Comparison of ENCODE assay signal across 30 cellular contexts in the genomic region with DNA sequence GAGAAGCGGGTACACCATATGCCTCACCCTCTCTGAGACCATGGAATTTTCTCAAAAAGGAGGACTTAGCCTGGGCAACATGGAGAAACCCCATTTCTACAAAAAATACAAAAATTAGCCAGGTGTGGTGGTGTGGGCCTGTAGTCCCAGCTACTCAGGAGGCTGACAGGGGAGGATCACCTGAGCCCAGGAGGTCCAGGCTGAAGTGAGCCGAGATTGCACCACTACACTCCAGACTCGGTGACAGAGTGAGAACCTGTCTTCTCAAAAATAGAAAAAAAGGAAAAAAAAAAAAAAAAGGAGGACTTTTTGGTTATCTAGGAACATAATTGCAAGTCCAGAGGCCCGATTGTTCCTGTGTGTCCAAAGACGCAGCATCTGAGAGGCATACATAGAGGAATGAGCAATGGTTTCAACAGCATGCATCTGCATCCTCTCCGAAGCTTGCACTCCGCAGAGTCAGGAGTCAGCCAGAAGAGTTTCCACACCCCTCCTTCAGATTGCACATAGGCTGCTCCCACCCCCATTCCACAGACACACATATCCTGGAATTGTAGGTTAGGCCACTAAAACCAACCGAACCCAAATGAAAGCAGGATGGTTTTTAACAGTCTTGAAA. TPM values are rescaled to one million over a fixed set of nuclear protein-coding genes. Genes with fewer than 3 reads are reported as not detected.
A peak's percentile ranks its signal among the peaks of the same experiment; 100 is the strongest.
DNase-seq lines count a peak whose midpoint lies in the region; ATAC-seq and TF ChIP-seq lines count a peak whose summit lies in the region.
"Had no signal": no experiment of that assay in that cellular context is flagged by ENCODE, and none has a peak within 500 bp of the region (broad histone marks: within the 10 kb centered on the region; RNA-seq: fewer than 3 reads in every experiment).

No MANE protein-coding gene starts in this region.

- H3K27ac Mint-ChIP-seq in H9 (no peak overlapping the region; a peak in 1 of 7 replicates), chondrocyte (ENCODE audit: unreplicated experiment) (peak overlapping the region; percentile 100)
- H3K27ac Mint-ChIP-seq: activated CD8-positive, alpha-beta T cell treated with anti-CD3 and anti-CD28 coated beads for 36 hours; activated naive CD8-positive, alpha-beta T cell treated with anti-CD3 and anti-CD28 coated beads, Interleukin-2, amount 50 U/mL, for 24 hours; naive thymus-derived CD8-positive, alpha-beta T cell had no signal

- peaks cover 0 to 3% (median 2%) of the 10 kb centered on the region in 3 experiments; a peak in 1 of 7 replicates for H3K36me3 Mint-ChIP-seq in H9 (ENCODE audit: insufficient read depth in 1 of 3, low read depth in 3 of 3)
- peaks cover 11% of the 10 kb centered on the region for H3K36me3 Mint-ChIP-seq in chondrocyte (ENCODE audit: low read depth)

- H2AFZ ChIP-seq in H9 (ENCODE audit: low read length): no peak overlapping the region

- H3K4me3 Mint-ChIP-seq in H9: peak overlapping the region in 1 of 2 experiments; percentile 84; a peak in 3 of 5 replicates
- H3K4me3 Mint-ChIP-seq in chondrocyte (ENCODE audit: unreplicated experiment): no peak overlapping the region
- H3K4me3 Mint-ChIP-seq: activated CD8-positive, alpha-beta T cell treated with anti-CD3 and anti-CD28 coated beads for 36 hours; activated naive CD8-positive, alpha-beta T cell treated with anti-CD3 and anti-CD28 coated beads, Interleukin-2, amount 50 U/mL, for 24 hours had no signal

- H3K27me3 Mint-ChIP-seq in H9 (ENCODE audit: low read depth) (peaks cover 100% of the 10 kb centered on the region), chondrocyte (ENCODE audit: low read depth) (peaks cover 19% of the 10 kb centered on the region)

- H2BK12ac ChIP-seq in H9 (ENCODE audit: insufficient read length, low read depth, low read length): no peak overlapping the region

- H4K8ac ChIP-seq in H9 (replicated peaks; ENCODE audit: insufficient read length, low read depth, low read length): no peak overlapping the region

- H4K5ac ChIP-seq in H9 (ENCODE audit: insufficient read length, low read depth, low read length): no peak overlapping the region

- H3K9ac ChIP-seq in H9 (ENCODE audit: extremely low read depth, insufficient read length, low read length): no peak overlapping the region

- no peak overlapping the region for H3K4me3 ChIP-seq in AG10803 (ENCODE audit: low read length)
- H3K4me3 ChIP-seq in mesodermal cell (ENCODE audit: extremely low read depth, insufficient read depth, low read length, poor library complexity, severe bottlenecking): no peak overlapping the region
- H3K4me3 ChIP-seq: A549, dorsolateral prefrontal cortex, ovary, upper lobe of left lung had no signal

- H4K20me1 ChIP-seq in H9 (ENCODE audit: control insufficient read depth, insufficient read depth, insufficient read length): no peaks in the 10 kb centered on the region

- no peak overlapping the region for H3K23ac ChIP-seq in H9 (ENCODE audit: insufficient read length, low read depth, low read length)

- H3K79me1 ChIP-seq in H9 (ENCODE audit: insufficient read depth, low read depth, low read length, poor library complexity, severe bottlenecking): no peaks in the 10 kb centered on the region

- peaks cover 16% of the 10 kb centered on the region for H3K23me2 ChIP-seq in H9 (ENCODE audit: insufficient read length, low read depth, low read length, poor library complexity, severe bottlenecking)

- H2BK120ac ChIP-seq in H9 (ENCODE audit: low read depth, low read length, poor library complexity, severe bottlenecking): no peak overlapping the region

- no peak overlapping the region for H2BK15ac ChIP-seq in H9 (ENCODE audit: low read depth, low read length)

- no peak overlapping the region for H2BK20ac ChIP-seq in H9 (ENCODE audit: low read depth, low read length, poor library complexity, severe bottlenecking)

- H3K56ac ChIP-seq in H9 (ENCODE audit: insufficient read length, low read depth, low read length): no peak overlapping the region

- H3K9me3 Mint-ChIP-seq in H9: peaks cover 2 to 9% of the 10 kb centered on the region in 2 experiments; a peak in 4 of 5 replicates
- H3K9me3 Mint-ChIP-seq in chondrocyte (ENCODE audit: low read depth): no peaks in the 10 kb centered on the region
- H3K9me3 Mint-ChIP-seq: activated CD8-positive, alpha-beta T cell treated with anti-CD3 and anti-CD28 coated beads for 36 hours had no signal

- H3K36me3 ChIP-seq in mesodermal cell (ENCODE audit: control insufficient read depth, insufficient read depth, low read length): no peaks in the 10 kb centered on the region
- H3K36me3 ChIP-seq: ovary, upper lobe of left lung had no signal

- H3K4me1 Mint-ChIP-seq in H9 (peaks cover 42 to 66% of the 10 kb centered on the region in 2 experiments), chondrocyte (ENCODE audit: low read depth) (peaks cover 39% of the 10 kb centered on the region)

- no peak overlapping the region for H3T11ph ChIP-seq in H9 (ENCODE audit: low read length)

- H3K4me1 ChIP-seq in H9 (ENCODE audit: insufficient read depth, low read length) (peaks cover 5% of the 10 kb centered on the region), mesodermal cell (ENCODE audit: control insufficient read depth, insufficient read depth, low read length, poor library complexity, severe bottlenecking) (peaks cover 27% of the 10 kb centered on the region)
- H3K4me1 ChIP-seq: A549, Caco-2 had no signal

- no peaks in the 10 kb centered on the region for H3K9me3 ChIP-seq in H9 (ENCODE audit: control insufficient read depth, low read depth, low read length)
- no peaks in the 10 kb centered on the region for H3K9me3 ChIP-seq in mesodermal cell (ENCODE audit: control insufficient read depth, low read length)
- H3K9me3 ChIP-seq: A549, Caco-2, ovary, upper lobe of left lung had no signal

- no peak overlapping the region for H3K18ac ChIP-seq in H9 (ENCODE audit: insufficient read length, low read depth, low read length)

- H3K27me3 ChIP-seq in H9 (ENCODE audit: insufficient read depth, low read length): peaks cover 90% of the 10 kb centered on the region

- peak; percentile 60 for DNase-seq in AG10803 (ENCODE audit: low read depth)
- no peak for DNase-seq in H9
- no peak for DNase-seq in chondrocyte (ENCODE audit: low spot score)
- DNase-seq in cortex of kidney (lab: John Stamatoyannopoulos, UW): no peak
- no peak for DNase-seq in NCI-H2227 treated with DMSO at 0.1 percent for 48 hours (lab: John Stamatoyannopoulos, UW)
- DNase-seq in AG20443 (ENCODE audit: low spot score): no peak
- DNase-seq: activated CD8-positive, alpha-beta T cell treated with anti-CD3 and anti-CD28 coated beads for 36 hours; activated effector memory CD4-positive, alpha-beta T cell treated with Interleukin-2 at 50 U/mL for 16 hours; activated naive CD8-positive, alpha-beta T cell treated with anti-CD3 and anti-CD28 coated beads, Interleukin-2, amount 50 U/mL, for 24 hours; Caco-2; central memory CD4-positive, alpha-beta T cell; dorsolateral prefrontal cortex; GF-D8; kidney; naive thymus-derived CD8-positive, alpha-beta T cell; NCI-H1092 treated with DMSO at 0.1 percent for 48 hours; NCI-H187; NCI-H526 treated with DMSO at 0.1 percent for 48 hours; ovary; SHP77; stimulated activated CD4-positive, alpha-beta T cell treated with anti-CD3 and anti-CD28 coated beads, Interleukin-12 subunit alpha, Interleukin-12 subunit beta, amount 100 ng/mL, for 4 hours; stimulated activated CD4-positive, alpha-beta T cell treated with anti-CD3 and anti-CD28 coated beads, Interleukin-4, amount 100 ng/mL, for 1 hour had no signal

- no peak overlapping the region for H3K14ac ChIP-seq in H9 (ENCODE audit: insufficient read depth, low read length)

- whole genome bisulfite sequencing in H9 (ENCODE audit: extremely low coverage, insufficient read length, low lambda C conversion rate): no CpG with 5 or more reads among the region's 8 CpGs
- WGBS in mesodermal cell (ENCODE audit: insufficient coverage in 2 of 2), 2 experiments: 65 to 83% methylated on average over 4 to 8 of the region's 8 CpGs

- H2AK5ac ChIP-seq in H9 (ENCODE audit: insufficient read length, low read length): no peak overlapping the region

- TF ChIP-seq CTCF in AG10803 (conservative IDR thresholded peaks at IDR 0.05; ENCODE audit: low read length) (no peak), H9 (conservative IDR thresholded peaks at IDR 0.05) (no peak), chondrocyte (IDR thresholded peaks at IDR 0.05) (no peak)

- no peak overlapping the region for H3K4ac ChIP-seq in H9 (ENCODE audit: low read depth, low read length)

- no peak overlapping the region for H2BK5ac ChIP-seq in H9 (ENCODE audit: insufficient read length, low read length)

- no peak overlapping the region for H4K91ac ChIP-seq in H9 (ENCODE audit: insufficient read length, low read depth, low read length)

- ATAC-seq in HG03520 (IDR thresholded peaks at IDR 0.05; ENCODE audit: unreplicated experiment): no peak
- ATAC-seq: A549; activated CD4-positive, CD25-positive, alpha-beta regulatory T cell treated with anti-CD3 and anti-CD28 coated beads, Interleukin-2, amount 50 U/mL, for 24 hours; activated CD8-positive, alpha-beta T cell treated with anti-CD3 and anti-CD28 coated beads for 36 hours; activated naive CD8-positive, alpha-beta T cell treated with anti-CD3 and anti-CD28 coated beads, Interleukin-2, amount 50 U/mL, for 24 hours; naive thymus-derived CD8-positive, alpha-beta T cell; Panc1 had no signal

- no peaks in the 10 kb centered on the region for H3K79me2 ChIP-seq in H9 (ENCODE audit: insufficient read depth, low read length)

- H3K27ac ChIP-seq in H9 (ENCODE audit: insufficient read length, low read depth, low read length) (no peak overlapping the region), mesodermal cell (ENCODE audit: low read depth, low read length, severe bottlenecking) (peak overlapping the region; percentile 88)
- H3K27ac ChIP-seq: A549, ovary, upper lobe of left lung had no signal

- H3K4me2 ChIP-seq in H9 (ENCODE audit: insufficient read depth, insufficient read length, low read length): peak overlapping the region; percentile 67
- H3K4me2 ChIP-seq: A549 had no signal

RNA-seq across cellular contexts. Expression of a gene that starts 2.5 kb away (rescaled TPM):
- total RNA-seq in H9 (2021) (0.07 TPM in 1 of 2 replicates, not detected in the other), chondrocyte (4.9 to 41.0 TPM (median 37.9 TPM) in 3 replicates)
- polyA plus RNA-seq in mesodermal cell (2013, experiment 1 of 2): 5.5 TPM
- 5.2 TPM for polyA plus RNA-seq in mesodermal cell (2013, experiment 2 of 2)
- total RNA-seq: activated CD8-positive, alpha-beta T cell treated with anti-CD3 and anti-CD28 coated beads for 36 hours; endothelial cell of umbilical vein; glomerular endothelial cell; naive thymus-derived CD8-positive, alpha-beta T cell had no signal
- polyA plus RNA-seq: naive thymus-derived CD8-positive, alpha-beta T cell had no signal
